ENCODE assay signal across 14 cellular contexts in the genomic region with DNA sequence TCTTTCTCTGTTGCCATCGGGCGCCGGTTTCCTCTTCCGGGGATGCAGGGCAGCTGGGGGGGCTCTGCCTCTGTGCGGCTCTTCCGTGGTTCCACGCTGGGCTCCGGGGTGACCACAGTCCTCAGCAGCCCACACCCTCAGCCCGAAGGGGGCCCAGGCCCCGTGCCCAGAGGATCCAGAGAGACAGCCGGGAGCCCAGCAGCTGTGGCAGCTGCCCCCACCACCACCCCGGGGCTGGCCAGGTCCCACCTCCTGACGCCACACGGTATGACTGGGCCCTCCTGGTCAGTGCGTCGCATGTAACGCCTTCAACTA.
"Had no signal": no experiment of that assay in that cellular context is flagged by ENCODE, and none has a peak within 500 bp of the region (broad histone marks: within the 10 kb centered on the region; RNA-seq: fewer than 3 reads in every experiment).

No MANE protein-coding gene starts in this region.

- ATAC-seq: activated naive CD4-positive, alpha-beta T cell treated with anti-CD3 and anti-CD28 coated beads, Interleukin-2, amount 50 U/mL, for 72 hours; activated T-helper 17 cell treated with anti-CD3 and anti-CD28 coated beads, Interleukin-2, amount 50 U/mL, for 72 hours; natural killer cell; pancreas; psoas muscle had no signal

- H3K4me1 ChIP-seq: heart right ventricle, pancreas, psoas muscle, right atrium auricular region had no signal

- H3K27me3 ChIP-seq: pancreas, right atrium auricular region had no signal

- H3K27ac ChIP-seq: heart right ventricle, pancreas, psoas muscle, right atrium auricular region had no signal

- DNase-seq: activated T-cell treated with anti-CD3 and anti-CD28 coated beads, Interleukin-2, amount 50 U/mL, for 24 hours; cerebellar nuclear complex; effector CD4-positive, alpha-beta T cell; heart right ventricle; islet precursor cell; natural killer cell; psoas muscle; stimulated activated CD4-positive, alpha-beta T cell treated with anti-CD3 and anti-CD28 coated beads, Interleukin-12 subunit alpha, Interleukin-12 subunit beta, amount 100 ng/mL, for 4 hours; T-helper 9 cell had no signal

- H3K9me3 ChIP-seq: pancreas, psoas muscle had no signal

- H3K4me3 ChIP-seq: heart right ventricle, lung, pancreas, psoas muscle, right atrium auricular region had no signal

- H3K36me3 ChIP-seq: heart right ventricle, pancreas, right atrium auricular region had no signal
